ENCODE assay signal across 2 cellular contexts in the genomic region with DNA sequence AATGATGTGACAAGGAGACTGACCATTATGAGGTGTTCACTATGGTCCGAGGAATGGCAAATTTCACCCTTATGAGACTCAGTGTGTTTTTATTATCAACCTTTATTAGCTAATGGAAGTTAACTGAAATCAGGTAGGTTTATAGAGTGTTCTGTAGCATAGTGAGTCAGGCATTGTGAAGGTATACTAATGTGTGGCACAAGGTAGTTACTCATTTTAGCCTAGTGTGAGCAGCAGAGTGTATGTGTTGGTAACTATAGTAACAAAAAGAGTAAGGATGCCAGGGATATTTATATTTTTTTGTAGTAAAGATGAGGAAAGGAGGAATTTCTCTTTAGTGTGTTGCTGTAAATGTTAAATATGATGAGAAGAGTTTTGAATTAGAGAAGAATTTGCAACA.
TF ChIP-seq lines count a peak whose summit lies in the region.

No MANE protein-coding gene starts in this region.

TF ChIP-seq in SK-N-SH treated with all-trans-retinoic acid at 6 μM for 48 hours, 23 proteins besides CTCF, POLR2A, EP300 and RAD21 (continued from another document):
- no peak for TF ChIP-seq CSRNP3 (CRISPR knock-in tag; IDR thresholded peaks at IDR 0.05)
- no peak for TF ChIP-seq ARNTL (CRISPR knock-in tag; IDR thresholded peaks at IDR 0.05; ENCODE audit: borderline replicate concordance, low read depth)
- no peak for TF ChIP-seq CREB5 (CRISPR knock-in tag; IDR thresholded peaks at IDR 0.05; ENCODE audit: low read depth)
- TF ChIP-seq OSR1 (CRISPR knock-in tag; IDR thresholded peaks at IDR 0.05), result no peak
- no peak for TF ChIP-seq ZNF565 (CRISPR knock-in tag; conservative IDR thresholded peaks at IDR 0.05; ENCODE audit: low read depth)

TF ChIP-seq in SK-N-SH, 30 proteins besides CTCF, POLR2A, EP300 and RAD21 (continued from another document):
- TF ChIP-seq, protein P1, sequence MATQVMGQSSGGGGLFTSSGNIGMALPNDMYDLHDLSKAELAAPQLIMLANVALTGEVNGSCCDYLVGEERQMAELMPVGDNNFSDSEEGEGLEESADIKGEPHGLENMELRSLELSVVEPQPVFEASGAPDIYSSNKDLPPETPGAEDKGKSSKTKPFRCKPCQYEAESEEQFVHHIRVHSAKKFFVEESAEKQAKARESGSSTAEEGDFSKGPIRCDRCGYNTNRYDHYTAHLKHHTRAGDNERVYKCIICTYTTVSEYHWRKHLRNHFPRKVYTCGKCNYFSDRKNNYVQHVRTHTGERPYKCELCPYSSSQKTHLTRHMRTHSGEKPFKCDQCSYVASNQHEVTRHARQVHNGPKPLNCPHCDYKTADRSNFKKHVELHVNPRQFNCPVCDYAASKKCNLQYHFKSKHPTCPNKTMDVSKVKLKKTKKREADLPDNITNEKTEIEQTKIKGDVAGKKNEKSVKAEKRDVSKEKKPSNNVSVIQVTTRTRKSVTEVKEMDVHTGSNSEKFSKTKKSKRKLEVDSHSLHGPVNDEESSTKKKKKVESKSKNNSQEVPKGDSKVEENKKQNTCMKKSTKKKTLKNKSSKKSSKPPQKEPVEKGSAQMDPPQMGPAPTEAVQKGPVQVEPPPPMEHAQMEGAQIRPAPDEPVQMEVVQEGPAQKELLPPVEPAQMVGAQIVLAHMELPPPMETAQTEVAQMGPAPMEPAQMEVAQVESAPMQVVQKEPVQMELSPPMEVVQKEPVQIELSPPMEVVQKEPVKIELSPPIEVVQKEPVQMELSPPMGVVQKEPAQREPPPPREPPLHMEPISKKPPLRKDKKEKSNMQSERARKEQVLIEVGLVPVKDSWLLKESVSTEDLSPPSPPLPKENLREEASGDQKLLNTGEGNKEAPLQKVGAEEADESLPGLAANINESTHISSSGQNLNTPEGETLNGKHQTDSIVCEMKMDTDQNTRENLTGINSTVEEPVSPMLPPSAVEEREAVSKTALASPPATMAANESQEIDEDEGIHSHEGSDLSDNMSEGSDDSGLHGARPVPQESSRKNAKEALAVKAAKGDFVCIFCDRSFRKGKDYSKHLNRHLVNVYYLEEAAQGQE (IDR thresholded peaks at IDR 0.05; ENCODE audit: low read depth, low read length), result no peak
- TF ChIP-seq NFIC (IDR thresholded peaks at IDR 0.05; ENCODE audit: borderline replicate concordance) (no peak), RFX5 (IDR thresholded peaks at IDR 0.05; ENCODE audit: low read length) (no peak)
